In the genomic region with DNA sequence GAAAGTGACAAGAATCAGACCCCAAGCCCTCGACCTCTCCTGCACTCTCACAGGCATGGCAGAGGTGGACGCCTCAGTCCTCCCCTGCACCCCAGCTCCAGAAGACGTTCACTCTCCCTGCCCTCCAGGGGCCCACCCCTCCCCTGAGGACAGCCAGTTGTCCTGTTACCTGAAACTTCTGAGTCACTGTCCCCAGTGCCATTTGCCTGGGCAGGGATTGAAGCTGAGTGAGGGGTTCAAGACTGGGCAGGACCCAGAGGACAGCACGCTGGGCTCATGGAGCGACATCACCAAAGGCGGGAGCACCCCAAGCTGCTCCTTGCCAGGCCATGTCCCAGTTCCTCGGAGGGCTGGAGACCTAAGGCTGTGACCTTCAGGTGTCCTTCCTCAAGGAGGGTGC, we compare ENCODE assay signal across 23 cellular contexts. TPM values are rescaled to one million over a fixed set of nuclear protein-coding genes. Genes with fewer than 3 reads are reported as not detected.
DNase-seq lines count a peak whose midpoint lies in the region; ATAC-seq and TF ChIP-seq lines count a peak whose summit lies in the region.
"Had no signal": no experiment of that assay in that cellular context is flagged by ENCODE, and none has a peak within 500 bp of the region (broad histone marks: within the 10 kb centered on the region; RNA-seq: fewer than 3 reads in every experiment).

No MANE protein-coding gene starts in this region.

- H3K27ac ChIP-seq in right atrium auricular region (peak overlapping the region; percentile 88 to 94), heart left ventricle (peak overlapping the region in 2 of 12 donors; percentile 71 to 80), gastrocnemius medialis (peak overlapping the region; percentile 90 to 99 (median 94)), vagina (peak overlapping the region; percentile 92)
- H3K27ac ChIP-seq: HL-60 had no signal

- TF ChIP-seq POLR2A in heart left ventricle (IDR thresholded peaks at IDR 0.05), result no peak
- TF ChIP-seq POLR2A in gastrocnemius medialis (IDR thresholded peaks at IDR 0.05), result no peak
- TF ChIP-seq POLR2A in vagina (IDR thresholded peaks at IDR 0.05), result no peak

- H3K4me3 ChIP-seq in right atrium auricular region, result no peak overlapping the region
- no peak overlapping the region for H3K4me3 ChIP-seq in heart left ventricle
- H3K4me3 ChIP-seq in gastrocnemius medialis, result no peak overlapping the region
- no peak overlapping the region for H3K4me3 ChIP-seq in vagina

- no peak for DNase-seq in right atrium auricular region (ENCODE audit: low spot score)
- DNase-seq in heart left ventricle, result no peak
- peak; percentile 36 for DNase-seq in islet precursor cell
- DNase-seq in gastrocnemius medialis, result peak in 1 of 2 donors; percentile 45
- DNase-seq in vagina (ENCODE audit: extremely low spot score in 2 of 2), result no peak
- no peak for DNase-seq in A172 (ENCODE audit: low spot score)
- no peak for DNase-seq in D341Med (ENCODE audit: low spot score)
- DNase-seq: EL, GF-D8, GOT3, HCEC 1CT, KBM-7, NCI-H1105, NCI-H146, NCI-H2029, NCI-H226, NCI-H510A treated with DMSO at 0.1 percent for 48 hours, NCI-H748 treated with DMSO at 0.1 percent for 48 hours had no signal

- H3K4me1 ChIP-seq in right atrium auricular region, result peaks cover 0 to 48% of the 10 kb centered on the region in 2 donors
- H3K4me1 ChIP-seq in heart left ventricle, result peaks cover 0 to 48% (median 30%) of the 10 kb centered on the region in 12 donors
- peaks cover 26 to 38% of the 10 kb centered on the region in 2 donors for H3K4me1 ChIP-seq in gastrocnemius medialis
- H3K4me1 ChIP-seq in vagina, result peaks cover 36% of the 10 kb centered on the region

- H3K27me3 ChIP-seq in right atrium auricular region (no peaks in the 10 kb centered on the region), heart left ventricle (peaks cover 0 to 2% (median 0%) of the 10 kb centered on the region in 9 donors), gastrocnemius medialis (no peaks in the 10 kb centered on the region), vagina (no peaks in the 10 kb centered on the region)

- intact Hi-C loops in heart left ventricle (cut with DNase I) (no loop called here), gastrocnemius medialis (cut with DNase I; ENCODE audit: low total_unique reads) (loop anchor here (2.0 kb wide), 1 partner anchor 23 kb away; no protein-coding TSS in a partner anchor), vagina (cut with DNase I) (no loop called here)

- WGBS in heart left ventricle, 4 donors, result 93 to 97% (median 96%) methylated on average over 3 to 7 of the region's 7 CpGs

- TF ChIP-seq CTCF in right atrium auricular region (IDR thresholded peaks at IDR 0.05) (no peak), heart left ventricle (IDR thresholded peaks at IDR 0.05) (no peak), gastrocnemius medialis (IDR thresholded peaks at IDR 0.05 in 4 of 5, conservative IDR thresholded peaks at IDR 0.05 in 1 of 5) (no peak), vagina (IDR thresholded peaks at IDR 0.05) (no peak)

- H3K36me3 ChIP-seq in right atrium auricular region (no peaks in the 10 kb centered on the region), heart left ventricle (no peaks in the 10 kb centered on the region), gastrocnemius medialis (no peaks in the 10 kb centered on the region), vagina (no peaks in the 10 kb centered on the region)

- in situ Hi-C loops in gastrocnemius medialis (cut with MboI; ENCODE audit: low sequenced_read_pairs in 4 of 4), result no loop called here

- ATAC-seq in heart left ventricle, result no peak
- ATAC-seq in gastrocnemius medialis, result no peak
- no peak for ATAC-seq in HG02884 (IDR thresholded peaks at IDR 0.05; ENCODE audit: unreplicated experiment)
- ATAC-seq: HepG2, Panc1 had no signal

- H3K9me3 ChIP-seq in right atrium auricular region (no peaks in the 10 kb centered on the region), heart left ventricle (no peaks in the 10 kb centered on the region), gastrocnemius medialis (no peaks in the 10 kb centered on the region), vagina (no peaks in the 10 kb centered on the region)

RNA-seq across cellular contexts. Expression of gene COL6A3, which starts 34.2 kb away (rescaled TPM):
- total RNA-seq in right atrium auricular region (100 to 1,000 TPM in 1 of 2 donors, 10 to 100 TPM in 1; 61.6 to 103 TPM), heart left ventricle (100 to 1,000 TPM in 3 of 9 donors, 10 to 100 TPM in 6; 41.3 to 290 (median 87.3) TPM), gastrocnemius medialis (100 to 1,000 TPM in 2 of 4 donors, 10 to 100 TPM in 2; 45.3 to 150 (median 108) TPM), vagina (315 TPM)
- 100 to 1,000 TPM in 1 of 2 donors, 10 to 100 TPM in 1; 17.4 to 115 TPM for polyA plus RNA-seq in heart left ventricle
- 2.5 and 4.8 TPM in 2 replicates for total RNA-seq in A172 (2014; rRNA removed; shearing (Covaris generic))
- total RNA-seq: HepG2, HT-29 had no signal

RNA-seq across cellular contexts. Expression of gene MLPH, which starts 38.9 kb away (rescaled TPM):
- total RNA-seq in right atrium auricular region (100 to 1,000 TPM in 1 of 2 donors, 10 to 100 TPM in 1; 27.1 to 108 TPM), heart left ventricle (10 to 100 TPM; 20.4 to 50.3 (median 30.7) TPM), gastrocnemius medialis (1 to 10 TPM; 6.5 to 8.7 (median 7.2) TPM), vagina (34.6 TPM)
- polyA plus RNA-seq in heart left ventricle, result 10 to 100 TPM; 18.3 to 60.3 TPM
- total RNA-seq in A172 (2014; rRNA removed; shearing (Covaris generic)), result 12.9 and 17.7 TPM in 2 replicates
- total RNA-seq: HepG2 had no signal
